ENCODE assay signal across 17 cellular contexts in the genomic region with DNA sequence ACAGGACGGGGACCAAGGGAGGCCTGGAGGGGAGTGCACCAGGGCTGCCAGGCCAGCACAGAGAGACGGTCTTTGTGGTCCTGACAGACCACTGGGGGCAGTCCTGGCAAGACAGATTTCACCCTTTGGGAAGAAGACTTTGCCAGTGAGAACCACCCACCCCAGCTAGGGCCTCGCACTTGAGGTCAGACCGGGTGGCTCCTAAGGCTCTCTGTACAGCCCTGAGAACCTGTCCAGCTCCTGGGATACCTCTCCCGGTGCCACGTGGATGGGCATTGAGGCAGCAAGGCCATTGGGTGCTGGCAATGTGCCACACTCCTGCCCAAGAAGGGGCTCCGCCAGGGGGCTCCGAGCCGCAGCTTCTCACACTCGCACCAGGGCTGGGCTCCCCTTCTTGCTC. TPM values are rescaled to one million over a fixed set of nuclear protein-coding genes. Genes with fewer than 3 reads are reported as not detected.
DNase-seq lines count a peak whose midpoint lies in the region; ATAC-seq and TF ChIP-seq lines count a peak whose summit lies in the region.
"Had no signal": no experiment of that assay in that cellular context is flagged by ENCODE, and none has a peak within 500 bp of the region (broad histone marks: within the 10 kb centered on the region; RNA-seq: fewer than 3 reads in every experiment).

No MANE protein-coding gene starts in this region.

- no peak overlapping the region for H3K27ac Mint-ChIP-seq in WTC11
- peak overlapping the region; percentile 95 for H3K27ac Mint-ChIP-seq in stimulated activated effector memory CD8-positive, alpha-beta T cell treated with anti-CD3 and anti-CD28 coated beads, Interleukin-12 subunit alpha, Interleukin-12 subunit beta, amount 100 ng/mL, for 72 hours

- H3K4me3 Mint-ChIP-seq in WTC11 = no peak overlapping the region
- H3K4me3 Mint-ChIP-seq in stimulated activated effector memory CD8-positive, alpha-beta T cell treated with anti-CD3 and anti-CD28 coated beads, Interleukin-12 subunit alpha, Interleukin-12 subunit beta, amount 100 ng/mL, for 72 hours = no peak overlapping the region

- CTCF ChIA-PET in WTC11 (lab: Charles Lee) = interaction anchor here (1.3 to 3.2 kb wide), 4 partner anchors 9 to 76 kb away, joined by 5 to 13 read pairs (median 6); no protein-coding TSS in a partner anchor

- H3K36me3 Mint-ChIP-seq in WTC11 = no peaks in the 10 kb centered on the region
- H3K36me3 Mint-ChIP-seq in stimulated activated effector memory CD8-positive, alpha-beta T cell treated with anti-CD3 and anti-CD28 coated beads, Interleukin-12 subunit alpha, Interleukin-12 subunit beta, amount 100 ng/mL, for 72 hours = peaks cover 90% of the 10 kb centered on the region

- TF ChIP-seq CTCF in WTC11 (IDR thresholded peaks at IDR 0.05) (no peak), dorsolateral prefrontal cortex (IDR thresholded peaks at IDR 0.05 in 54 of 56, conservative IDR thresholded peaks at IDR 0.05 in 2 of 56; ENCODE audit: low read depth in 1 of 56, partially characterized antibody in 56 of 56) (no peak)

- POLR2A ChIA-PET in WTC11 (lab: Charles Lee) = no interaction called here

- H3K27me3 ChIP-seq in dorsolateral prefrontal cortex = no peaks in the 10 kb centered on the region
- H3K27me3 ChIP-seq: right lobe of liver, suprapubic skin had no signal

- H3K27ac ChIP-seq in dorsolateral prefrontal cortex = peak overlapping the region in 53 of 59 donors; percentile 14 to 99 (median 95)
- H3K27ac ChIP-seq: right lobe of liver, suprapubic skin had no signal

- DNase-seq in WTC11 (ENCODE audit: low spot score) (no peak), dorsolateral prefrontal cortex (no peak), LoVo (ENCODE audit: low spot score) (no peak)
- no peak for DNase-seq in stimulated activated effector memory CD8-positive, alpha-beta T cell treated with anti-CD3 and anti-CD28 coated beads, Interleukin-12 subunit alpha, Interleukin-12 subunit beta, amount 100 ng/mL, for 72 hours (ENCODE audit: low spot score in 2 of 2)
- DNase-seq: cortex of kidney, DMS53, GF-D8, Karpas-422, mesenchymal stem cell, NCI-H187, NCI-H2227 treated with DMSO at 0.1 percent for 48 hours, T1000 had no signal

- TF ChIP-seq POLR2A in GM18505 (IDR thresholded peaks at IDR 0.05; ENCODE audit: borderline replicate concordance, extremely low read depth, insufficient read depth, insufficient read length) = peak; percentile 14

- ATAC-seq in GM18505 (IDR thresholded peaks at IDR 0.05; ENCODE audit: unreplicated experiment) (no peak), WTC11 (peak; percentile 35; the same call in 1 of the 2 replicates), HG03039 (IDR thresholded peaks at IDR 0.05; ENCODE audit: unreplicated experiment) (no peak), GM19328 (IDR thresholded peaks at IDR 0.05; ENCODE audit: unreplicated experiment) (no peak)
- no peak for ATAC-seq in stimulated activated effector memory CD8-positive, alpha-beta T cell treated with anti-CD3 and anti-CD28 coated beads, Interleukin-12 subunit alpha, Interleukin-12 subunit beta, amount 100 ng/mL, for 72 hours
- ATAC-seq: right lobe of liver had no signal

- H3K27me3 Mint-ChIP-seq in WTC11 (ENCODE audit: low read depth) = no peaks in the 10 kb centered on the region

- H3K4me3 ChIP-seq in dorsolateral prefrontal cortex = no peak overlapping the region
- H3K4me3 ChIP-seq: right lobe of liver, suprapubic skin had no signal

- no peaks in the 10 kb centered on the region for H3K4me1 Mint-ChIP-seq in WTC11
- peaks cover 75% of the 10 kb centered on the region for H3K4me1 Mint-ChIP-seq in stimulated activated effector memory CD8-positive, alpha-beta T cell treated with anti-CD3 and anti-CD28 coated beads, Interleukin-12 subunit alpha, Interleukin-12 subunit beta, amount 100 ng/mL, for 72 hours

- intact Hi-C loops in dorsolateral prefrontal cortex (cut with DNase I) = no loop called here

- no peaks in the 10 kb centered on the region for H3K9me3 Mint-ChIP-seq in WTC11
- no peaks in the 10 kb centered on the region for H3K9me3 Mint-ChIP-seq in stimulated activated effector memory CD8-positive, alpha-beta T cell treated with anti-CD3 and anti-CD28 coated beads, Interleukin-12 subunit alpha, Interleukin-12 subunit beta, amount 100 ng/mL, for 72 hours

TF ChIP-seq in WTC11, 78 proteins besides CTCF, POLR2A, EP300 and RAD21:
- TF ChIP-seq FOXP4 (CRISPR knock-in tag; IDR thresholded peaks at IDR 0.05) (no peak), NFE2L1 (CRISPR knock-in tag; IDR thresholded peaks at IDR 0.05) (no peak), PRRX2 (CRISPR knock-in tag; IDR thresholded peaks at IDR 0.05) (no peak), GABPB1 (CRISPR knock-in tag; IDR thresholded peaks at IDR 0.05) (no peak)
- TF ChIP-seq, protein P1, sequence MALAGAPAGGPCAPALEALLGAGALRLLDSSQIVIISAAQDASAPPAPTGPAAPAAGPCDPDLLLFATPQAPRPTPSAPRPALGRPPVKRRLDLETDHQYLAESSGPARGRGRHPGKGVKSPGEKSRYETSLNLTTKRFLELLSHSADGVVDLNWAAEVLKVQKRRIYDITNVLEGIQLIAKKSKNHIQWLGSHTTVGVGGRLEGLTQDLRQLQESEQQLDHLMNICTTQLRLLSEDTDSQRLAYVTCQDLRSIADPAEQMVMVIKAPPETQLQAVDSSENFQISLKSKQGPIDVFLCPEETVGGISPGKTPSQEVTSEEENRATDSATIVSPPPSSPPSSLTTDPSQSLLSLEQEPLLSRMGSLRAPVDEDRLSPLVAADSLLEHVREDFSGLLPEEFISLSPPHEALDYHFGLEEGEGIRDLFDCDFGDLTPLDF (CRISPR knock-in tag; IDR thresholded peaks at IDR 0.05) = no peak

RNA-seq across cellular contexts. Expression of gene DEGS2, which starts 42.4 kb away (rescaled TPM):
- total RNA-seq in WTC11 (2021) (0.53 to 1.6 TPM (median 0.55 TPM) in 3 replicates), dorsolateral prefrontal cortex (10 to 100 TPM in 32 of 120 experiments, 1 to 10 TPM in 88; 2.3 to 20.6 (median 7.7) TPM)

RNA-seq across cellular contexts. Expression of gene EVL, which starts 51.8 kb away (rescaled TPM):
- total RNA-seq in WTC11 (2021) (60.8 to 62.3 TPM (median 61.5 TPM) in 3 replicates), dorsolateral prefrontal cortex (100 to 1,000 TPM; 166 to 443 (median 325) TPM)
